Comparison of ENCODE assay signal across 19 cellular contexts in genomic region chr11:7694953-7695271, GRCh38. TPM values are rescaled to one million over a fixed set of nuclear protein-coding genes. Genes with fewer than 3 reads are reported as not detected.
A peak's percentile ranks its signal among the peaks of the same experiment; 100 is the strongest.
DNase-seq lines count a peak whose midpoint lies in the region; ATAC-seq, FAIRE-seq and TF ChIP-seq lines count a peak whose summit lies in the region.
"Had no signal": no experiment of that assay in that cellular context is flagged by ENCODE, and none has a peak within 500 bp of the region (broad histone marks: within the 10 kb centered on the region; RNA-seq: fewer than 3 reads in every experiment).

No MANE protein-coding gene starts in this region.

- H2AFZ ChIP-seq in GM23338 (peak overlapping the region; percentile 4; the same call in 1 of the 2 replicates), hepatocyte (no peak overlapping the region)

- H3K27me3 ChIP-seq in GM23338 (ENCODE audit: insufficient read depth), result no peaks in the 10 kb centered on the region
- H3K27me3 ChIP-seq in Panc1 (ENCODE audit: control insufficient read depth, insufficient read depth, low read length), result peaks cover 53% of the 10 kb centered on the region
- H3K27me3 ChIP-seq in hepatocyte, result no peaks in the 10 kb centered on the region
- H3K27me3 ChIP-seq in pancreas, result no peaks in the 10 kb centered on the region

- CTCF ChIA-PET in Panc1 (lab: Charles Lee), result interaction anchor here (0.6 to 0.8 kb wide), 6 partner anchors 10 to 1316 kb away, joined by 3 to 11 read pairs (median 5); no protein-coding TSS in a partner anchor

- 53% methylated on average over 2 of the region's 2 CpGs for WGBS in hepatocyte (ENCODE audit: low lambda C conversion rate, missing lambda C conversion rate)
- whole genome bisulfite sequencing in pancreas, 2 donors, result 20 to 22% methylated on average over 2 of the region's 2 CpGs

- no peaks in the 10 kb centered on the region for H3F3A ChIP-seq in GM23338 (replicated peaks; ENCODE audit: low read depth)

- no peak for ATAC-seq in GM23338
- no peak; the same call in 1 of the 2 replicates for ATAC-seq in Panc1
- no peak for ATAC-seq in pancreas

- no peak overlapping the region for H3K27ac ChIP-seq in C4-2B
- no peak overlapping the region for H3K27ac ChIP-seq in GM23338 (ENCODE audit: low read depth)
- no peak overlapping the region for H3K27ac ChIP-seq in Panc1 (ENCODE audit: low read length)
- H3K27ac ChIP-seq in hepatocyte, result peak overlapping the region; percentile 35
- H3K27ac ChIP-seq in pancreas, result no peak overlapping the region

- H3K4me1 Mint-ChIP-seq in GM23338, result peaks cover 17% of the 10 kb centered on the region
- H3K4me1 Mint-ChIP-seq: T-cell had no signal

- H3K36me3 ChIP-seq in GM23338 (ENCODE audit: insufficient read depth) (no peaks in the 10 kb centered on the region), Panc1 (ENCODE audit: control insufficient read depth, insufficient read depth, low read length) (no peaks in the 10 kb centered on the region), hepatocyte (replicated peaks; ENCODE audit: insufficient read depth, low read depth) (no peaks in the 10 kb centered on the region), pancreas (no peaks in the 10 kb centered on the region)

- H3K9me2 ChIP-seq in GM23338 (ENCODE audit: insufficient read depth) (no peaks in the 10 kb centered on the region), hepatocyte (replicated peaks; ENCODE audit: insufficient read depth) (no peaks in the 10 kb centered on the region)
- H3K9me2 ChIP-seq: SK-N-SH had no signal

- DNase-seq in GM23338 (ENCODE audit: low spot score) (no peak), Panc1 (ENCODE audit: low read depth, low spot score) (no peak), hepatocyte (ENCODE audit: low spot score) (no peak), NAMALWA (ENCODE audit: low spot score) (no peak), pancreas (no peak), NCI-H526 treated with DMSO at 0.1 percent for 48 hours (lab: John Stamatoyannopoulos, UW) (no peak)
- no peak for DNase-seq in activated naive CD4-positive, alpha-beta T cell treated with anti-CD3 and anti-CD28 coated beads, Interleukin-2, amount 50 U/mL, for 16 hours
- DNase-seq: DMS153, GOT3, NCI-H187 had no signal

- H3K4me2 ChIP-seq in GM23338 (no peak overlapping the region), hepatocyte (no peak overlapping the region)

- no peak overlapping the region for H3K27ac Mint-ChIP-seq in GM23338
- H3K27ac Mint-ChIP-seq: T-cell had no signal

- peaks cover 8% of the 10 kb centered on the region for H3K27me3 Mint-ChIP-seq in GM23338 (ENCODE audit: insufficient read depth, low read depth, poor library complexity)

- BruUV-seq in Panc1 (replicated peaks; lab: Mats Ljungman, UMichigan), result no TSS peak

- POLR2A ChIA-PET in Panc1 (lab: Charles Lee), result no interaction called here

- no peaks in the 10 kb centered on the region for H3K79me2 ChIP-seq in GM23338 (replicated peaks; ENCODE audit: insufficient read depth)
- H3K79me2 ChIP-seq in hepatocyte, result no peaks in the 10 kb centered on the region

- H3K9me3 ChIP-seq in Panc1 (ENCODE audit: control insufficient read depth, insufficient read depth, low read depth, low read length), result no peaks in the 10 kb centered on the region
- H3K9me3 ChIP-seq in hepatocyte (ENCODE audit: low read depth), result no peaks in the 10 kb centered on the region
- no peaks in the 10 kb centered on the region for H3K9me3 ChIP-seq in pancreas
- H3K9me3 ChIP-seq: A549, Caco-2, SK-N-SH had no signal

- no peaks in the 10 kb centered on the region for H3K4me1 ChIP-seq in GM23338 (ENCODE audit: insufficient read depth)
- H3K4me1 ChIP-seq in Panc1 (ENCODE audit: control insufficient read depth, insufficient read depth, low read length), result no peaks in the 10 kb centered on the region
- H3K4me1 ChIP-seq in hepatocyte (ENCODE audit: insufficient read depth), result peaks cover 9% of the 10 kb centered on the region
- no peaks in the 10 kb centered on the region for H3K4me1 ChIP-seq in pancreas
- H3K4me1 ChIP-seq: A549 had no signal

- no peak for FAIRE-seq in pancreas (lab: Jason Lieb, UNC)
- FAIRE-seq: A549 had no signal

- intact Hi-C loops in Panc1 (cut with micrococcal nuclease; ENCODE audit: unreplicated experiment) (loop anchor here (5.0 to 10.0 kb wide), 2 partner anchors 290 to 598 kb away; partner anchors contain the start of gene EIF3F), pancreas (cut with DNase I) (no loop called here)

- H3K9me3 Mint-ChIP-seq in GM23338, result no peaks in the 10 kb centered on the region
- H3K9me3 Mint-ChIP-seq: T-cell had no signal

- in situ Hi-C loops in Panc1 (cut with HindIII; ENCODE audit: low pct_unique_long_range_greater_than_20kb, low sequenced_read_pairs), result no loop called here

- H3K4me3 Mint-ChIP-seq in GM23338, result no peak overlapping the region
- H3K4me3 Mint-ChIP-seq: T-cell had no signal

- TF ChIP-seq CTCF in C4-2B (conservative IDR thresholded peaks at IDR 0.05) (peak; percentile 64), GM23338 (conservative IDR thresholded peaks at IDR 0.05; ENCODE audit: low read depth in 2 of 2) (no peak), Panc1 (IDR thresholded peaks at IDR 0.05) (peak; percentile 67), hepatocyte (IDR thresholded peaks at IDR 0.05; ENCODE audit: poor library complexity) (no peak), pancreas (IDR thresholded peaks at IDR 0.05) (no peak)

- H3K4me3 ChIP-seq in GM23338 (no peak overlapping the region), Panc1 (ENCODE audit: low read depth in 2 of 2, low read length in 2 of 2) (no peak overlapping the region; a peak in 1 of 4 replicates), hepatocyte (no peak overlapping the region), pancreas (no peak overlapping the region)

- no peaks in the 10 kb centered on the region for H3K36me3 Mint-ChIP-seq in GM23338 (ENCODE audit: low read depth)
- H3K36me3 Mint-ChIP-seq: T-cell had no signal

- H4K20me1 ChIP-seq in GM23338 (replicated peaks; ENCODE audit: insufficient read depth), result no peaks in the 10 kb centered on the region
- no peaks in the 10 kb centered on the region for H4K20me1 ChIP-seq in hepatocyte (ENCODE audit: insufficient read depth, poor library complexity, severe bottlenecking)

TF ChIP-seq in GM23338, 12 proteins besides CTCF, POLR2A, EP300 and RAD21:
- no peak for TF ChIP-seq ZNF114 (CRISPR knock-in tag; IDR thresholded peaks at IDR 0.05)
- no peak for TF ChIP-seq EZH2phosphoT487 (IDR thresholded peaks at IDR 0.05; ENCODE audit: unreplicated experiment)
- no peak for TF ChIP-seq STAT1 (IDR thresholded peaks at IDR 0.05; ENCODE audit: unreplicated experiment)
- no peak for TF ChIP-seq EZH2 (IDR thresholded peaks at IDR 0.05; ENCODE audit: low read depth, unreplicated experiment)
- TF ChIP-seq POLR2AphosphoS5 (IDR thresholded peaks at IDR 0.05; ENCODE audit: low read depth), result no peak
- no peak for TF ChIP-seq REST (IDR thresholded peaks at IDR 0.05; ENCODE audit: unreplicated experiment)
- TF ChIP-seq ZNF331 (CRISPR knock-in tag; IDR thresholded peaks at IDR 0.05; ENCODE audit: low read depth), result no peak

RNA-seq across cellular contexts. Expression of gene OVCH2, which starts 11.4 kb away (rescaled TPM):
- 0.31 and 0.42 TPM in 2 replicates for total RNA-seq in GM23338 (2014; rRNA removed; shearing (Covaris generic))
- polyA plus RNA-seq in GM23338 (2016; fragmentation: Nextera tagmentation; extraction: Ambion mirVana) (0.33 and 1.3 TPM in 2 replicates), hepatocyte (0.51 TPM in 1 of 2 replicates, not detected in the other), pancreas (under 1 TPM in 1 of 2 donors, not detected in 1; 0.05 TPM)
- total RNA-seq in Panc1 (2021; ENCODE audit: unreplicated experiment) (not detected), hepatocyte (0.12 and 0.63 TPM in 2 replicates), pancreas (under 1 TPM in 1 of 6 donors, not detected in 5; 0.28 TPM)
- not detected for polyA plus RNA-seq in Panc1 (2012; ENCODE audit: insufficient read length)
- total RNA-seq: HT1080, IMR-90, PC-3, Right ventricle myocardium superior, T-cell had no signal
- polyA plus RNA-seq: A549, SK-N-SH had no signal

RNA-seq across cellular contexts. Expression of gene CYB5R2, which starts 21.6 kb away (rescaled TPM):
- 30.3 and 40.9 TPM in 2 replicates for total RNA-seq in GM23338 (2014; rRNA removed; shearing (Covaris generic))
- 48.9 and 56.2 TPM in 2 replicates for polyA plus RNA-seq in GM23338 (2016; fragmentation: Nextera tagmentation; extraction: Ambion mirVana)
- 46.3 TPM for total RNA-seq in Panc1 (2021; ENCODE audit: unreplicated experiment)
- 62.9 TPM for polyA plus RNA-seq in Panc1 (2012; ENCODE audit: insufficient read length)
- 19.9 and 25.0 TPM in 2 replicates for total RNA-seq in hepatocyte
- polyA plus RNA-seq in hepatocyte, result 37.4 and 38.5 TPM in 2 replicates
- 1 to 10 TPM; 1.4 to 3.5 (median 1.9) TPM for total RNA-seq in pancreas
- polyA plus RNA-seq in pancreas, result 1 to 10 TPM; 1.7 to 2.4 TPM

Comparison
In these comparisons a context has a peak if more than half of its experiments do, and no peak if none do; other contexts are left out.
1. CTCF ChIP-seq: peak in C4-2B (single experiment) and Panc1 (single experiment); none in GM23338 (0 of 2), hepatocyte (single experiment) and pancreas (0 of 4).